29 cellular contexts compared by ENCODE assay signal in the genomic region with DNA sequence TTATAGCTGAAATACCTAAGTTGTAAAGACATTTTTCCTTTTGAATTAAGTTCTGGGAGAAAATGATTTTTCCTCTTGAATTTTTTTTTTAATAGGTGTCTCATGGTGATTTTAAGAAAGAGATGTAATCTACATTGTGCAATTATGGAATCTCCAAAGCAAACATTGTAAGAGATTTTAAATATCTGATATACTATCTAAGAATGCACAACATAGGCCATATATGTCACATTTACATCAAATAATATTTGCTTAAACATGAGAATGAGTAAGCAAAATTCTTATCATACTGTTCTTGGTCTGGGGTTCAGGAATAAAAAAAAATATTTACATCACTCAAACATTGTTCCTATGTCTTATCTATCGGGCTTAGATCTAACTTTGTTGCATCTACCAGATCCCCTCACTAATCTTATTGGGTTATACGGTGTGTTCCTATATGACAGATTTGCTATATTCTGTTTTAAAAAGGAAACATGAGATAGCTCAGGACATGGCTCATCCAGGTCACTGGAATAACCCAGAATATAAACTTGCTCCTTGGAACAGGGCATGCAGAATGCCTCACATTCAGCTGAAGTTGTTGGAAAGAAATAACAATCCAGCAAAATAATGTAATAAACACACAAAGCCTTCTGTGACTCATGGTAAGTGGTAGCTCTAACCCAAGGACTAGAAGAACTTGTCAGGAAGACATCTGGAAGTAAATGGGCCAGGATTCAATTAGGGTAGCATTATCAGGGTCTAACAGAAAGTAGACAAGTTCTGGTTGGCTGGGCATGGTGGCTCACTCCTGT.
"Had no signal": no experiment of that assay in that cellular context is flagged by ENCODE, and none has a peak within 500 bp of the region (broad histone marks: within the 10 kb centered on the region; RNA-seq: fewer than 3 reads in every experiment).

No MANE protein-coding gene starts in this region.

- H3K36me3 ChIP-seq: esophagus muscularis mucosa, gastrocnemius medialis, heart left ventricle had no signal

- H3K4me1 ChIP-seq: body of pancreas, esophagus muscularis mucosa, foreskin keratinocyte, gastrocnemius medialis, heart left ventricle had no signal

- H3K27me3 ChIP-seq: body of pancreas, esophagus muscularis mucosa, foreskin keratinocyte, gastrocnemius medialis, heart left ventricle had no signal

- ATAC-seq: activated T-cell treated with anti-CD3 and anti-CD28 coated beads, Interleukin-2, amount 50 U/mL, for 4 hours; activated T-helper 17 cell treated with anti-CD3 and anti-CD28 coated beads, Interleukin-2, amount 50 U/mL, for 72 hours; body of pancreas; effector memory CD8-positive, alpha-beta T cell; foreskin keratinocyte; gastrocnemius medialis; heart left ventricle; WTC11 had no signal

- H3K27ac Mint-ChIP-seq: activated CD4-positive, alpha-beta memory T cell treated with anti-CD3 and anti-CD28 coated beads, Interleukin-2, amount 10 ng/mL, durations not matched to agents 7 days and 5 days; activated CD4-positive, alpha-beta T cell treated with anti-CD3 and anti-CD28 coated beads, Interleukin-2, amount 10 ng/mL, durations not matched to agents 7 days and 5 days; activated naive CD8-positive, alpha-beta T cell; activated T-helper 17 cell treated with anti-CD3 and anti-CD28 coated beads, Interleukin-2, amount 50 U/mL, for 72 hours; effector memory CD8-positive, alpha-beta T cell; WTC11 had no signal

- H3K4me3 ChIP-seq: body of pancreas, esophagus muscularis mucosa, gastrocnemius medialis, heart left ventricle had no signal

- H3K4me3 Mint-ChIP-seq: activated CD4-positive, alpha-beta memory T cell treated with anti-CD3 and anti-CD28 coated beads, Interleukin-2, amount 10 ng/mL, durations not matched to agents 7 days and 5 days; activated CD4-positive, alpha-beta T cell treated with anti-CD3 and anti-CD28 coated beads, Interleukin-2, amount 10 ng/mL, durations not matched to agents 7 days and 5 days; activated naive CD8-positive, alpha-beta T cell; activated T-cell treated with anti-CD3 and anti-CD28 coated beads, Interleukin-2, amount 50 U/mL, for 4 hours; activated T-helper 17 cell treated with anti-CD3 and anti-CD28 coated beads, Interleukin-2, amount 50 U/mL, for 72 hours; effector memory CD8-positive, alpha-beta T cell; WTC11 had no signal

- H3K27me3 Mint-ChIP-seq: activated CD4-positive, alpha-beta memory T cell treated with anti-CD3 and anti-CD28 coated beads, Interleukin-2, amount 10 ng/mL, durations not matched to agents 7 days and 5 days; activated CD4-positive, alpha-beta T cell treated with anti-CD3 and anti-CD28 coated beads, Interleukin-2, amount 10 ng/mL, durations not matched to agents 7 days and 5 days; activated naive CD8-positive, alpha-beta T cell; activated T-helper 17 cell treated with anti-CD3 and anti-CD28 coated beads, Interleukin-2, amount 50 U/mL, for 72 hours; effector memory CD8-positive, alpha-beta T cell had no signal

- H3K9me3 ChIP-seq: body of pancreas, esophagus muscularis mucosa, gastrocnemius medialis, heart left ventricle had no signal

- DNase-seq: activated CD4-positive, alpha-beta memory T cell treated with anti-CD3 and anti-CD28 coated beads, Interleukin-2, amount 10 ng/mL, durations not matched to agents 7 days and 5 days; activated CD4-positive, alpha-beta T cell treated with anti-CD3 and anti-CD28 coated beads for 1 hour; activated CD4-positive, alpha-beta T cell treated with anti-CD3 and anti-CD28 coated beads for 4 hours; activated CD4-positive, alpha-beta T cell treated with anti-CD3 and anti-CD28 coated beads, Interleukin-2, amount 10 ng/mL, durations not matched to agents 7 days and 5 days; activated CD4-positive, alpha-beta T cell treated with anti-CD3 and anti-CD28 coated beads, Interleukin-2, amount 50 U/mL, for 4 hours; activated CD8-positive, alpha-beta memory T cell treated with anti-CD3 and anti-CD28 coated beads for 24 hours; activated effector memory CD4-positive, alpha-beta T cell treated with Interleukin-2 at 50 U/mL for 16 hours; activated gamma-delta T cell treated with Interleukin-2 at 50 U/mL for 16 hours; activated naive CD4-positive, alpha-beta T cell treated with anti-CD3 and anti-CD28 coated beads, Interleukin-2, amount 50 U/mL, for 16 hours; activated naive CD4-positive, alpha-beta T cell treated with Interleukin-2 at 50 U/mL for 16 hours; activated T-cell treated with anti-CD3 and anti-CD28 coated beads, Interleukin-2, amount 50 U/mL, for 4 hours; amygdala; body of pancreas; caudate nucleus; cortex of kidney; dermis blood vessel endothelial cell; effector CD4-positive, alpha-beta T cell; effector memory CD8-positive, alpha-beta T cell; erythroblast; foreskin keratinocyte; gastrocnemius medialis; glutamatergic neuron; heart left ventricle; T-helper 2 cell had no signal

- H3K4me1 Mint-ChIP-seq: activated CD4-positive, alpha-beta memory T cell treated with anti-CD3 and anti-CD28 coated beads, Interleukin-2, amount 10 ng/mL, durations not matched to agents 7 days and 5 days; activated CD4-positive, alpha-beta T cell treated with anti-CD3 and anti-CD28 coated beads, Interleukin-2, amount 10 ng/mL, durations not matched to agents 7 days and 5 days; activated T-helper 17 cell treated with anti-CD3 and anti-CD28 coated beads, Interleukin-2, amount 50 U/mL, for 72 hours; WTC11 had no signal

- H3K9me3 Mint-ChIP-seq: activated CD4-positive, alpha-beta T cell treated with anti-CD3 and anti-CD28 coated beads, Interleukin-2, amount 10 ng/mL, durations not matched to agents 7 days and 5 days; activated T-helper 17 cell treated with anti-CD3 and anti-CD28 coated beads, Interleukin-2, amount 50 U/mL, for 72 hours; WTC11 had no signal

- H3K27ac ChIP-seq: body of pancreas, esophagus muscularis mucosa, foreskin keratinocyte, gastrocnemius medialis, heart left ventricle, VCaP had no signal

- H3K36me3 Mint-ChIP-seq: activated naive CD8-positive, alpha-beta T cell; WTC11 had no signal
